21 cellular contexts compared by ENCODE assay signal in the genomic region with DNA sequence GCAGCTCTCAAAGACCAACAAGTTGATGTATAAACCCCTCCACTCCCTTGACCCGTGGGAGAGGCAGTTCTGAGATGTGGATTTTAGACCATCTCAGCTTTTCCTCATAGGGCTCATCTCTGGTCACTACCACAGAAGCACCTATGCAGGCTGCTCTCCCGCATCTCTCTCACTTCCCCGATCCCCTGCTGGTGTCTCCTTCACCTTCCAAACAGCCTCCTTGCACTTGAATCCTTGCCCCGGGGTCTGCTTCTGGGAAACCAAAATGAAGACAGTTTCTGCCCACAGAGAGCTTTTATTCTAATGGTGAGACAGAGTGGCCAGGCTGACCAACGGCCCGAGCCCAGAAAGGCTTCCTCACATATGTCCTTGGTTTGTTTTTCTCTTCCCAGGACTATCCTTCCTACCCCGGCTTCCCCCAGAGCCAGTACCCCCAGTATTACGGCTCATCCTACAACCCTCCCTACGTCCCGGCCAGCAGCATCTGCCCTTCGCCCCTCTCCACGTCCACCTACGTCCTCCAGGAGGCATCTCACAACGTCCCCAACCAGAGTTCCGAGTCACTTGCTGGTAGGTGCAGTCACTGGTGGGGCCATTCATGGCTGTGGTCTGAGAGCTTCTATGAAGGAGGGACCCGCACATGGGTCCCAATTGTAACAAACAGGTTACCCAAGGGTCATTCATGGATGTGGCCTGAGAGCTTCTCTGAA.
DNase-seq lines count a peak whose midpoint lies in the region; ATAC-seq and TF ChIP-seq lines count a peak whose summit lies in the region.
"Had no signal": no experiment of that assay in that cellular context is flagged by ENCODE, and none has a peak within 500 bp of the region (broad histone marks: within the 10 kb centered on the region; RNA-seq: fewer than 3 reads in every experiment).

No MANE protein-coding gene starts in this region.

- peak overlapping the region; percentile 26 for H3K27ac Mint-ChIP-seq in stimulated activated naive CD8-positive, alpha-beta T cell treated with anti-CD3 and anti-CD28 coated beads, Interleukin-15, Interleukin-2, amounts not matched to agents 100 ng/mL and 50 ng/mL, for 24 hours
- H3K27ac Mint-ChIP-seq in stimulated activated naive CD8-positive, alpha-beta T cell treated with anti-CD3 and anti-CD28 coated beads, Interleukin-15, amount 100 ng/mL, for 72 hours: no peak overlapping the region
- no peak overlapping the region for H3K27ac Mint-ChIP-seq in osteocyte (ENCODE audit: unreplicated experiment)
- H3K27ac Mint-ChIP-seq: B cell; CD4-positive, alpha-beta T cell had no signal

- TF ChIP-seq POLR2A in vagina (IDR thresholded peaks at IDR 0.05): no peak

- H3K4me1 ChIP-seq in osteoblast (ENCODE audit: insufficient read depth, low read length): no peaks in the 10 kb centered on the region
- H3K4me1 ChIP-seq in vagina: no peaks in the 10 kb centered on the region
- H3K4me1 ChIP-seq: BLaER1 had no signal

- no peak for TF ChIP-seq CTCF in osteoblast (IDR thresholded peaks at IDR 0.05; ENCODE audit: extremely low read depth, low read depth, low read length)
- no peak for TF ChIP-seq CTCF in vagina (IDR thresholded peaks at IDR 0.05)
- no peak for TF ChIP-seq CTCF in osteocyte (IDR thresholded peaks at IDR 0.05)

- H3K36me3 ChIP-seq in osteoblast (ENCODE audit: insufficient read depth, low read length) (no peaks in the 10 kb centered on the region), vagina (peaks cover 0 to 24% of the 10 kb centered on the region in 2 donors)
- H3K36me3 ChIP-seq: BLaER1 had no signal

- H3K9me3 ChIP-seq in osteoblast (ENCODE audit: low read depth, low read length) (no peaks in the 10 kb centered on the region), vagina (no peaks in the 10 kb centered on the region)

- no peak for ATAC-seq in stimulated activated naive CD8-positive, alpha-beta T cell treated with anti-CD3 and anti-CD28 coated beads, Interleukin-15, amount 100 ng/mL, for 72 hours
- no peak for ATAC-seq in HG03135 (IDR thresholded peaks at IDR 0.05; ENCODE audit: unreplicated experiment)
- ATAC-seq: GM12878 had no signal

- H3K27me3 ChIP-seq in osteoblast (ENCODE audit: insufficient read depth, low read length) (no peaks in the 10 kb centered on the region), vagina (no peaks in the 10 kb centered on the region)
- H3K27me3 ChIP-seq: BLaER1 had no signal

- H2AFZ ChIP-seq in osteoblast (ENCODE audit: low read length): no peak overlapping the region
- H2AFZ ChIP-seq: GM23248 had no signal

- intact Hi-C loops in vagina (cut with DNase I): no loop called here

- peaks cover 18% of the 10 kb centered on the region for H3K27me3 Mint-ChIP-seq in stimulated activated naive CD8-positive, alpha-beta T cell treated with anti-CD3 and anti-CD28 coated beads, Interleukin-15, Interleukin-2, amounts not matched to agents 100 ng/mL and 50 ng/mL, for 24 hours
- peaks cover 23% of the 10 kb centered on the region for H3K27me3 Mint-ChIP-seq in stimulated activated naive CD8-positive, alpha-beta T cell treated with anti-CD3 and anti-CD28 coated beads, Interleukin-15, amount 100 ng/mL, for 72 hours
- peaks cover 14% of the 10 kb centered on the region for H3K27me3 Mint-ChIP-seq in osteocyte (ENCODE audit: unreplicated experiment)

- no peaks in the 10 kb centered on the region for H3K36me3 Mint-ChIP-seq in stimulated activated naive CD8-positive, alpha-beta T cell treated with anti-CD3 and anti-CD28 coated beads, Interleukin-15, Interleukin-2, amounts not matched to agents 100 ng/mL and 50 ng/mL, for 24 hours (ENCODE audit: low read depth)
- H3K36me3 Mint-ChIP-seq in osteocyte (ENCODE audit: unreplicated experiment): no peaks in the 10 kb centered on the region
- H3K36me3 Mint-ChIP-seq: CD8-positive, alpha-beta memory T cell had no signal

- H3K27ac ChIP-seq in osteoblast (ENCODE audit: low read depth, low read length) (no peak overlapping the region), vagina (no peak overlapping the region)
- H3K27ac ChIP-seq: 22Rv1, BLaER1, C4-2B, GM23248 had no signal

- H3K9me3 Mint-ChIP-seq in stimulated activated naive CD8-positive, alpha-beta T cell treated with anti-CD3 and anti-CD28 coated beads, Interleukin-15, Interleukin-2, amounts not matched to agents 100 ng/mL and 50 ng/mL, for 24 hours: peaks cover 5% of the 10 kb centered on the region
- H3K9me3 Mint-ChIP-seq in stimulated activated naive CD8-positive, alpha-beta T cell treated with anti-CD3 and anti-CD28 coated beads, Interleukin-15, amount 100 ng/mL, for 72 hours: peaks cover 0 to 24% of the 10 kb centered on the region in 2 donors
- H3K9me3 Mint-ChIP-seq in osteocyte (ENCODE audit: unreplicated experiment): peaks cover 27% of the 10 kb centered on the region

- no peak for DNase-seq in stimulated activated naive CD8-positive, alpha-beta T cell treated with anti-CD3 and anti-CD28 coated beads, Interleukin-15, amount 100 ng/mL, for 72 hours
- DNase-seq in osteoblast (ENCODE audit: insufficient read length, low spot score, missing footprints): peak; percentile 15
- peak; percentile 64 to 67 for DNase-seq in vagina (ENCODE audit: extremely low spot score in 2 of 2)
- no peak for DNase-seq in NCI-H146 treated with DMSO at 0.1 percent for 48 hours (lab: John Stamatoyannopoulos, UW; ENCODE audit: unreplicated experiment)
- DNase-seq in osteocyte (ENCODE audit: extremely low spot score, unreplicated experiment): no peak
- DNase-seq: CD4-positive, alpha-beta T cell; CD8-positive, alpha-beta memory T cell; DMS 273 treated with DMSO at 0.1 percent for 48 hours; DMS79; EL; GDM1; GM23248; H7; HCEC 1CT had no signal

- H4K20me1 ChIP-seq in osteoblast (ENCODE audit: insufficient read depth, low read length): no peaks in the 10 kb centered on the region
- H4K20me1 ChIP-seq: BLaER1 had no signal

- no peaks in the 10 kb centered on the region for H3K4me1 Mint-ChIP-seq in stimulated activated naive CD8-positive, alpha-beta T cell treated with anti-CD3 and anti-CD28 coated beads, Interleukin-15, Interleukin-2, amounts not matched to agents 100 ng/mL and 50 ng/mL, for 24 hours (ENCODE audit: low read depth)
- H3K4me1 Mint-ChIP-seq in stimulated activated naive CD8-positive, alpha-beta T cell treated with anti-CD3 and anti-CD28 coated beads, Interleukin-15, amount 100 ng/mL, for 72 hours: no peaks in the 10 kb centered on the region
- no peaks in the 10 kb centered on the region for H3K4me1 Mint-ChIP-seq in osteocyte (ENCODE audit: unreplicated experiment)
- H3K4me1 Mint-ChIP-seq: B cell; CD8-positive, alpha-beta memory T cell had no signal

- no peaks in the 10 kb centered on the region for H3K79me2 ChIP-seq in osteoblast (ENCODE audit: insufficient read depth, low read length)

- no peak overlapping the region for H3K4me2 ChIP-seq in osteoblast (ENCODE audit: insufficient read depth, low read length)
- H3K4me2 ChIP-seq: BLaER1 had no signal

- H3K4me3 Mint-ChIP-seq in stimulated activated naive CD8-positive, alpha-beta T cell treated with anti-CD3 and anti-CD28 coated beads, Interleukin-15, Interleukin-2, amounts not matched to agents 100 ng/mL and 50 ng/mL, for 24 hours: no peak overlapping the region
- no peak overlapping the region for H3K4me3 Mint-ChIP-seq in stimulated activated naive CD8-positive, alpha-beta T cell treated with anti-CD3 and anti-CD28 coated beads, Interleukin-15, amount 100 ng/mL, for 72 hours
- H3K4me3 Mint-ChIP-seq in osteocyte (ENCODE audit: unreplicated experiment): no peak overlapping the region
- H3K4me3 Mint-ChIP-seq: B cell; CD4-positive, alpha-beta T cell; CD8-positive, alpha-beta memory T cell had no signal

- H3K4me3 ChIP-seq in osteoblast (ENCODE audit: insufficient read depth, low read length) (no peak overlapping the region), vagina (no peak overlapping the region)
- H3K4me3 ChIP-seq: BLaER1, GM12878, GM23248 had no signal

Comparison
In these comparisons a context has a peak if more than half of its experiments do, and no peak if none do; other contexts are left out.
1. DNase-seq: peak in osteoblast (single experiment) and vagina (2 of 2); none in stimulated activated naive CD8-positive, alpha-beta T cell treated with anti-CD3 and anti-CD28 coated beads, Interleukin-15, amount 100 ng/mL, for 72 hours (0 of 2), NCI-H146 treated with DMSO at 0.1 percent for 48 hours (single experiment) and osteocyte (single experiment).